ENCODE assay signal across 8 cellular contexts in genomic region chr15:75455424-75455981, GRCh38. TPM values are rescaled to one million over a fixed set of nuclear protein-coding genes. Genes with fewer than 3 reads are reported as not detected.
A peak's percentile ranks its signal among the peaks of the same experiment; 100 is the strongest.
DNase-seq lines count a peak whose midpoint lies in the region; ATAC-seq and TF ChIP-seq lines count a peak whose summit lies in the region.

No MANE protein-coding gene starts in this region.

- H3K27me3 ChIP-seq in IMR-90 (ENCODE audit: control insufficient read depth, insufficient read depth, low read length) (no peaks in the 10 kb centered on the region), esophagus muscularis mucosa (no peaks in the 10 kb centered on the region), muscle layer of duodenum (ENCODE audit: low read depth, low read length) (no peaks in the 10 kb centered on the region)

- dilution Hi-C loops in IMR-90 (cut with HindIII; ENCODE audit: low sequenced_read_pairs, unreplicated experiment), result no loop called here

- H3K18ac ChIP-seq in IMR-90 (ENCODE audit: low read depth, low read length), result peak overlapping the region; percentile 57

- peak overlapping the region; percentile 44; the same call in 1 of the 2 replicates for H2BK120ac ChIP-seq in IMR-90 (ENCODE audit: low read depth, low read length)

- H2AK5ac ChIP-seq in IMR-90 (ENCODE audit: low read depth, low read length), result no peak overlapping the region

- H3K27ac Mint-ChIP-seq in activated T-helper 1 cell treated with anti-CD3 and anti-CD28 coated beads, Interleukin-12 subunit alpha, Interleukin-12 subunit beta, Interleukin-2, Interleukin-4 antibody, amounts not matched to agents 30 ng/mL and 10 ng/mL and 1 ng/mL, durations not matched to agents 14 hours and 24 hours and 36 hours, result peak overlapping the region; percentile 82

- peak overlapping the region; percentile 84; the same call in 1 of the 2 replicates for H3K23ac ChIP-seq in IMR-90 (ENCODE audit: low read depth, low read length)

- in situ Hi-C loops in Caki2 (cut with HindIII; ENCODE audit: low pct_unique_long_range_greater_than_20kb, low sequenced_read_pairs), result no loop called here
- in situ Hi-C loops in IMR-90 (cut with MboI; ENCODE audit: low sequenced_read_pairs), result no loop called here

- intact Hi-C loops in IMR-90 (cut with micrococcal nuclease), result loop anchor here (10.0 kb wide), 1 partner anchor 431 kb away; the partner anchor contains the start of gene PPCDC
- intact Hi-C loops in activated T-helper 1 cell treated with anti-CD3 and anti-CD28 coated beads, Interleukin-12 subunit alpha, Interleukin-12 subunit beta, Interleukin-2, Interleukin-4 antibody, amounts not matched to agents 30 ng/mL and 10 ng/mL and 1 ng/mL, durations not matched to agents 14 hours and 24 hours and 36 hours (cut with micrococcal nuclease), result loop anchor here (2.0 kb wide), 2 partner anchors 119 to 123 kb away; partner anchors contain the start of genes COMMD4 and PTPN9
- intact Hi-C loops in esophagus muscularis mucosa (cut with DNase I), result loop anchor here (2.0 to 5.0 kb wide), 2 partner anchors 87 to 172 kb away; partner anchors contain the start of genes MAN2C1 and SNUPN

- H4K8ac ChIP-seq in IMR-90 (ENCODE audit: low read depth in 2 of 2, low read length in 2 of 2), result peak overlapping the region; percentile 58 to 85; a peak in 3 of 4 replicates

- H2BK15ac ChIP-seq in IMR-90 (ENCODE audit: low read depth, low read length), result peak overlapping the region; percentile 22; the same call in 1 of the 3 replicates

- TF ChIP-seq POLR2A in IMR-90 (IDR thresholded peaks at IDR 0.05; ENCODE audit: low read depth, low read length), result no peak
- peak; percentile 30 for TF ChIP-seq POLR2A in esophagus muscularis mucosa (IDR thresholded peaks at IDR 0.05; ENCODE audit: low read depth)

- TF ChIP-seq CTCF in IMR-90 (conservative IDR thresholded peaks at IDR 0.05; ENCODE audit: low read depth, low read length) (no peak), esophagus muscularis mucosa (IDR thresholded peaks at IDR 0.05) (peak in 1 of 3 experiments; percentile 4)

- peak overlapping the region; percentile 28 for H4K5ac ChIP-seq in IMR-90 (ENCODE audit: low read depth, low read length)

- H3K14ac ChIP-seq in IMR-90 (replicated peaks; ENCODE audit: low read depth, low read length), result peak overlapping the region; percentile 70

- H4K91ac ChIP-seq in IMR-90 (ENCODE audit: insufficient read depth, low read depth, low read length), result peak overlapping the region; percentile 65; the same call in 1 of the 2 replicates

- H2BK5ac ChIP-seq in IMR-90 (ENCODE audit: low read depth, low read length, poor library complexity, severe bottlenecking), result peak overlapping the region; percentile 89

- peak overlapping the region; percentile 89 for H3K27ac ChIP-seq in IMR-90 (ENCODE audit: insufficient read depth, low read length)
- H3K27ac ChIP-seq in esophagus muscularis mucosa (replicated peaks in 1 of 4), result peak overlapping the region; percentile 95 to 100 (median 100)
- peak overlapping the region; percentile 87 for H3K27ac ChIP-seq in muscle layer of duodenum (ENCODE audit: low read length)

- peaks cover 3% of the 10 kb centered on the region; the same call in 1 of the 2 replicates for H3K9me1 ChIP-seq in IMR-90 (ENCODE audit: insufficient read depth, low read length)

- peak overlapping the region; percentile 91 for H2AFZ ChIP-seq in IMR-90 (replicated peaks; ENCODE audit: low read length, poor library complexity)

- H3K27me3 Mint-ChIP-seq in activated T-helper 1 cell treated with anti-CD3 and anti-CD28 coated beads, Interleukin-12 subunit alpha, Interleukin-12 subunit beta, Interleukin-2, Interleukin-4 antibody, amounts not matched to agents 30 ng/mL and 10 ng/mL and 1 ng/mL, durations not matched to agents 14 hours and 24 hours and 36 hours (ENCODE audit: insufficient read depth), result no peaks in the 10 kb centered on the region

- peaks cover 12% of the 10 kb centered on the region for H4K20me1 ChIP-seq in IMR-90 (ENCODE audit: insufficient read depth, low read length)

- no peaks in the 10 kb centered on the region for H3K9me3 ChIP-seq in IMR-90 (ENCODE audit: control insufficient read depth, insufficient read depth, low read length)
- no peaks in the 10 kb centered on the region for H3K9me3 ChIP-seq in esophagus muscularis mucosa
- no peaks in the 10 kb centered on the region for H3K9me3 ChIP-seq in muscle layer of duodenum (ENCODE audit: control insufficient read depth in 1 of 2, low read length in 2 of 2)

- H3K4me3 ChIP-seq in IMR-90 (ENCODE audit: insufficient read depth, low read depth, low read length) (peak overlapping the region; percentile 60), esophagus muscularis mucosa (peak overlapping the region; percentile 88 to 95 (median 92)), muscle layer of duodenum (ENCODE audit: low read depth in 1 of 2, low read length in 2 of 2) (peak overlapping the region; percentile 85 to 90)

- H2AK9ac ChIP-seq in IMR-90 (replicated peaks; ENCODE audit: low read depth, low read length, poor library complexity), result peak overlapping the region; percentile 50

- H3K4ac ChIP-seq in IMR-90 (ENCODE audit: low read depth, low read length), result peak overlapping the region; percentile 76

- no peak overlapping the region for H2BK20ac ChIP-seq in IMR-90 (ENCODE audit: low read depth, low read length)

- H3K36me3 ChIP-seq in IMR-90 (ENCODE audit: control insufficient read depth, insufficient read depth, low read length) (no peaks in the 10 kb centered on the region), esophagus muscularis mucosa (no peaks in the 10 kb centered on the region), muscle layer of duodenum (ENCODE audit: control insufficient read depth in 1 of 2, insufficient read depth in 2 of 2, low read length in 2 of 2) (no peaks in the 10 kb centered on the region)

- H3K4me1 ChIP-seq in IMR-90 (ENCODE audit: control insufficient read depth, insufficient read depth, low read length) (peaks cover 11% of the 10 kb centered on the region), esophagus muscularis mucosa (peaks cover 11 to 20% (median 18%) of the 10 kb centered on the region in 4 donors), muscle layer of duodenum (ENCODE audit: control insufficient read depth in 1 of 2, insufficient read depth in 2 of 2, low read length in 2 of 2) (peaks cover 6 to 12% of the 10 kb centered on the region in 2 donors)

- CTCF ChIA-PET in IMR-90 (lab: Yijun Ruan, JAX), result interaction anchor here (1.0 to 1.7 kb wide), 2 partner anchors 9 to 87 kb away, joined by 3 to 4 read pairs; partner anchors contain the start of gene MAN2C1

- H3K56ac ChIP-seq in IMR-90 (ENCODE audit: extremely low read depth, insufficient read depth, low read length), result peak overlapping the region; percentile 81; the same call in 1 of the 2 replicates

- H3K4me2 ChIP-seq in IMR-90 (ENCODE audit: low read depth, low read length), result peak overlapping the region; percentile 89

- 2% methylated on average over 7 of the region's 48 CpGs; no CpG with 5 or more reads in 1 of the 2 experiments for WGBS in IMR-90 (ENCODE audit: extremely low coverage in 2 of 2, insufficient read length in 1 of 2), 2 experiments
- WGBS in esophagus muscularis mucosa, result 0% methylated on average over 18 of the region's 48 CpGs

- H3K4me1 Mint-ChIP-seq in activated T-helper 1 cell treated with anti-CD3 and anti-CD28 coated beads, Interleukin-12 subunit alpha, Interleukin-12 subunit beta, Interleukin-2, Interleukin-4 antibody, amounts not matched to agents 30 ng/mL and 10 ng/mL and 1 ng/mL, durations not matched to agents 14 hours and 24 hours and 36 hours (ENCODE audit: low read depth), result peaks cover 22% of the 10 kb centered on the region

- peak; percentile 16 for ATAC-seq in IMR-90 (ENCODE audit: low read depth)
- no peak for ATAC-seq in GM18498 (IDR thresholded peaks at IDR 0.05; ENCODE audit: unreplicated experiment)

- TF ChIP-seq EP300 in esophagus muscularis mucosa (IDR thresholded peaks at IDR 0.05), result no peak

- TF ChIP-seq RAD21 in IMR-90 (IDR thresholded peaks at IDR 0.05; ENCODE audit: low read length), result no peak

- H3K4me3 Mint-ChIP-seq in activated T-helper 1 cell treated with anti-CD3 and anti-CD28 coated beads, Interleukin-12 subunit alpha, Interleukin-12 subunit beta, Interleukin-2, Interleukin-4 antibody, amounts not matched to agents 30 ng/mL and 10 ng/mL and 1 ng/mL, durations not matched to agents 14 hours and 24 hours and 36 hours, result peak overlapping the region; percentile 89

- H3K36me3 Mint-ChIP-seq in activated T-helper 1 cell treated with anti-CD3 and anti-CD28 coated beads, Interleukin-12 subunit alpha, Interleukin-12 subunit beta, Interleukin-2, Interleukin-4 antibody, amounts not matched to agents 30 ng/mL and 10 ng/mL and 1 ng/mL, durations not matched to agents 14 hours and 24 hours and 36 hours (ENCODE audit: low read depth), result no peaks in the 10 kb centered on the region

- POLR2A ChIA-PET in IMR-90 (lab: Charles Lee; ENCODE audit: unreplicated experiment), result interaction anchor here (0.6 kb wide), 1 partner anchor 45 kb away, joined by 9 read pairs; no protein-coding TSS in a partner anchor

- H3K9ac ChIP-seq in IMR-90 (ENCODE audit: low read depth, low read length), result peak overlapping the region; percentile 83

- H3K9me3 Mint-ChIP-seq in activated T-helper 1 cell treated with anti-CD3 and anti-CD28 coated beads, Interleukin-12 subunit alpha, Interleukin-12 subunit beta, Interleukin-2, Interleukin-4 antibody, amounts not matched to agents 30 ng/mL and 10 ng/mL and 1 ng/mL, durations not matched to agents 14 hours and 24 hours and 36 hours, result no peaks in the 10 kb centered on the region

- DNase-seq in Caki2 (ENCODE audit: low read depth) (peak; percentile 81), IMR-90 (peak; percentile 65), RKO (ENCODE audit: low spot score) (peak; percentile 85), esophagus muscularis mucosa (ENCODE audit: extremely low spot score) (peak; percentile 98)
- peak; percentile 82 for DNase-seq in activated T-helper 1 cell treated with anti-CD3 and anti-CD28 coated beads, Interleukin-12 subunit alpha, Interleukin-12 subunit beta, Interleukin-2, Interleukin-4 antibody, amounts not matched to agents 30 ng/mL and 10 ng/mL and 1 ng/mL, durations not matched to agents 14 hours and 24 hours and 36 hours (ENCODE audit: low spot score)
- peak; percentile 71 to 78 for DNase-seq in stimulated activated CD8-positive, alpha-beta memory T cell treated with anti-CD3 and anti-CD28 coated beads, Interleukin-7, amount 100 ng/mL, for 1 hour (ENCODE audit: low read depth in 2 of 2)

- BruUV-seq in IMR-90 (replicated peaks; lab: Mats Ljungman, UMichigan), result no TSS peak

- peaks cover 11 to 16% of the 10 kb centered on the region in 2 experiments; a peak in 3 of 4 replicates for H3K79me1 ChIP-seq in IMR-90 (ENCODE audit: low read depth in 1 of 2, low read length in 2 of 2)

RNA-seq across cellular contexts. Expression of gene SIN3A, which starts 4.0 kb away (rescaled TPM):
- 17.7 and 32.6 TPM in 2 replicates for total RNA-seq in Caki2 (2014; rRNA removed; shearing (Covaris generic); ENCODE audit: low replicate concordance)
- total RNA-seq in IMR-90 (2012; rRNA removed) (25.6 and 31.5 TPM in 2 replicates), esophagus muscularis mucosa (10 to 100 TPM; 31.1 to 53.1 (median 45.6) TPM)
- 21.2 and 25.3 TPM in 2 replicates for polyA plus RNA-seq in IMR-90 (2012; rRNA removed)
- 7.2 and 17.1 TPM in 2 replicates for polyA plus RNA-seq in IMR-90 (2012; cell fraction: cytosol; rRNA removed)
- 18.9 and 20.8 TPM in 2 replicates for polyA plus RNA-seq in IMR-90 (2012; cell fraction: nucleus; rRNA removed; ENCODE audit: low replicate concordance)
- 97.5 and 106 TPM in 2 replicates for total RNA-seq in activated T-helper 1 cell treated with anti-CD3 and anti-CD28 coated beads, Interleukin-12 subunit alpha, Interleukin-12 subunit beta, Interleukin-2, Interleukin-4 antibody, amounts not matched to agents 30 ng/mL and 10 ng/mL and 1 ng/mL, durations not matched to agents 14 hours and 24 hours and 36 hours
